In the genomic region with DNA sequence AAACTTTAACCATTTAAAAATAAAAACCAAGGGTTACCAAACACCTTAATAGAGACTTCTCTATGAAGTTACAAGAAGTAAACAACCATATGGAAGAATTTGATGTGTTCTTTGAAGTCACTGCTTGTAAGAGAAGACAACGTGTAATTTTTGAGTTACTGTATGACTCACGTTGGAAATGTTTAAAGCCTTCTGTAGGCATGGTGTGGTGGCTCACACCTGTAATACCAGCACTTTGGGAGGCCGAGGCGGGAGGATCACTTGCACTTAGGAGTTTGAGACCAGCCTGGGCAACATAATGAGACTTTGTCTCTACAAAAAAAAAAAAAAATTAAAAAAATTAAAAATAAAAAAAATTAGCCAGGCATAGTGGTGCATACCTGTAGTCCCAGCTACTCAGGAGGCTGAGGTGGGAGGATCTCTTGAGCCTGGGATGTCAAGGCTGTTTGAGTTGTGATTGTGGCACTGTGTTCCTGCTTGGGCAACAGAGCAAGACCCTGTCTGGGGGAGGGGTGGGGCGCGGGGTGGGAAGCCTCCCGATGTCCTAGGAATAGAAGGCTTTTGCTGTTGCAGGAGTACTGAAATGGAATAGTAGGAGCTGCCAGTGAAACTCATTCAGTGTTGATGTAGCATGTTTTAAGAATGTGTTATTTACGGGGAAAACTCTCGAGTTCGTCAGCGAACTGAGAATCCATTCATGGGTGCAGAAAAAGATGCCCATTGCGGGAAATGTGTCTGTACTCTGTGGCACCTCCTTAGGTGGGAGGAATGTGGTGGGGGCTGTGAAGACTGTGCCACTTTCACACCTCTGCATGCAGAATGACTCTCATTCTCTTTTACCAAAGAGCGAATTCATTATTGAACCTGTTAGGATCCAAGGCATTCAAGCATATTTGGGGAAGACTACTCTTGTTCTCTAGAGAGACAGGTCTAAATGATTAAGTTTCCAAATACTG, we compare ENCODE assay signal across 20 cellular contexts.
DNase-seq lines count a peak whose midpoint lies in the region; ATAC-seq and TF ChIP-seq lines count a peak whose summit lies in the region.
"Had no signal": no experiment of that assay in that cellular context is flagged by ENCODE, and none has a peak within 500 bp of the region (broad histone marks: within the 10 kb centered on the region; RNA-seq: fewer than 3 reads in every experiment).

No MANE protein-coding gene starts in this region.

- H3K27me3 ChIP-seq in cardiac muscle cell (no peaks in the 10 kb centered on the region), endodermal cell (ENCODE audit: control insufficient read depth, insufficient read depth, low read length, poor library complexity, severe bottlenecking) (no peaks in the 10 kb centered on the region), thyroid gland (no peaks in the 10 kb centered on the region)
- H3K27me3 ChIP-seq: upper lobe of right lung had no signal

- H3K4me1 ChIP-seq in cardiac muscle cell (ENCODE audit: low read depth) (peaks cover 29% of the 10 kb centered on the region), endodermal cell (ENCODE audit: control insufficient read depth, insufficient read depth, low read length) (peaks cover 26% of the 10 kb centered on the region), thyroid gland (peaks cover 52 to 79% of the 10 kb centered on the region in 2 donors)

- no peaks in the 10 kb centered on the region for H3K36me3 ChIP-seq in cardiac muscle cell
- peaks cover 34% of the 10 kb centered on the region for H3K36me3 ChIP-seq in endodermal cell (ENCODE audit: control insufficient read depth, insufficient read depth, low read length)
- no peaks in the 10 kb centered on the region for H3K36me3 ChIP-seq in thyroid gland
- H3K36me3 ChIP-seq: upper lobe of right lung had no signal

- no peak for ATAC-seq in Right ventricle myocardium inferior
- ATAC-seq in natural killer cell, result peak; percentile 88 to 98 (median 90)
- no peak for ATAC-seq in GM18505 (IDR thresholded peaks at IDR 0.05; ENCODE audit: unreplicated experiment)
- ATAC-seq: stimulated activated naive B cell treated with anti-CD40 and anti-IgM and Interleukin-4, amounts not matched to agents 10 μg/mL and 1 μg/mL and 100 μg/mL, for 72 hours; upper lobe of right lung had no signal

- no peaks in the 10 kb centered on the region for H3K9me3 Mint-ChIP-seq in endodermal cell
- H3K9me3 Mint-ChIP-seq in natural killer cell, result no peaks in the 10 kb centered on the region
- H3K9me3 Mint-ChIP-seq: CD14-positive monocyte; stimulated activated naive B cell treated with anti-CD40 and anti-IgM and Interleukin-4, amounts not matched to agents 10 μg/mL and 1 μg/mL and 100 μg/mL, for 72 hours had no signal

- peaks cover 15% of the 10 kb centered on the region for H3K36me3 Mint-ChIP-seq in endodermal cell (ENCODE audit: low read depth)
- H3K36me3 Mint-ChIP-seq in natural killer cell, result no peaks in the 10 kb centered on the region

- 76 to 83% methylated on average over 8 to 13 of the region's 13 CpGs for WGBS in endodermal cell (ENCODE audit: insufficient coverage in 1 of 2, insufficient read length in 1 of 2), 2 experiments
- 66 to 67% methylated on average over 13 of the region's 13 CpGs for WGBS in thyroid gland, 2 donors

- no peak overlapping the region for H3K4me3 ChIP-seq in cardiac muscle cell
- H3K4me3 ChIP-seq in endodermal cell (ENCODE audit: low read length), result peak overlapping the region; percentile 39
- no peak overlapping the region for H3K4me3 ChIP-seq in thyroid gland (replicated peaks in 1 of 3)
- H3K4me3 ChIP-seq: lung, upper lobe of right lung had no signal

- DNase-seq in cardiac muscle cell (ENCODE audit: low read depth in 1 of 2, low spot score in 1 of 2) (no peak), Right ventricle myocardium inferior (ENCODE audit: missing footprints) (no peak), endodermal cell (peak; percentile 54), natural killer cell (peak; percentile 54), thyroid gland (peak; percentile 21 to 44), T1000 (lab: John Stamatoyannopoulos, UW) (no peak)
- no peak for DNase-seq in stimulated activated CD4-positive, alpha-beta T cell treated with anti-CD3 and anti-CD28 coated beads, Interleukin-2, amount 100 ng/mL, for 48 hours
- DNase-seq: activated T-cell treated with anti-CD3 and anti-CD28 coated beads, Interleukin-2, amount 50 U/mL, for 1 hour; dermis blood vessel endothelial cell; DMS153; GOT3; NCI-H187; NCI-H345; stimulated activated naive B cell treated with anti-CD40 and anti-IgM and Interleukin-4, amounts not matched to agents 10 μg/mL and 1 μg/mL and 100 μg/mL, for 72 hours; upper lobe of right lung had no signal

- H3K27ac Mint-ChIP-seq in endodermal cell (peak overlapping the region; percentile 40), natural killer cell (peak overlapping the region; percentile 77 to 84)
- H3K27ac Mint-ChIP-seq: activated naive CD8-positive, alpha-beta T cell; stimulated activated naive B cell treated with anti-CD40 and anti-IgM and Interleukin-4, amounts not matched to agents 10 μg/mL and 1 μg/mL and 100 μg/mL, for 72 hours had no signal

- no peaks in the 10 kb centered on the region for H3K27me3 Mint-ChIP-seq in endodermal cell (ENCODE audit: insufficient read depth)
- H3K27me3 Mint-ChIP-seq in natural killer cell (ENCODE audit: low read depth in 2 of 2), result no peaks in the 10 kb centered on the region
- H3K27me3 Mint-ChIP-seq: activated naive CD8-positive, alpha-beta T cell; stimulated activated naive B cell treated with anti-CD40 and anti-IgM and Interleukin-4, amounts not matched to agents 10 μg/mL and 1 μg/mL and 100 μg/mL, for 72 hours had no signal

- H3K27ac ChIP-seq in cardiac muscle cell, result peak overlapping the region; percentile 31
- peak overlapping the region; percentile 34 for H3K27ac ChIP-seq in endodermal cell (ENCODE audit: low read depth, low read length)
- peak overlapping the region in 1 of 3 donors; percentile 20 for H3K27ac ChIP-seq in thyroid gland
- H3K27ac ChIP-seq: RWPE1, upper lobe of right lung had no signal

- peaks cover 67% of the 10 kb centered on the region for H3K4me1 Mint-ChIP-seq in endodermal cell
- H3K4me1 Mint-ChIP-seq in natural killer cell, result peaks cover 81 to 82% of the 10 kb centered on the region in 2 donors

- H3K4me3 Mint-ChIP-seq in endodermal cell (no peak overlapping the region), natural killer cell (peak overlapping the region; percentile 77)
- H3K4me3 Mint-ChIP-seq: activated naive CD8-positive, alpha-beta T cell; CD14-positive monocyte; stimulated activated naive B cell treated with anti-CD40 and anti-IgM and Interleukin-4, amounts not matched to agents 10 μg/mL and 1 μg/mL and 100 μg/mL, for 72 hours had no signal

- intact Hi-C loops in Right ventricle myocardium inferior (cut with DNase I) (no loop called here), natural killer cell (cut with micrococcal nuclease) (loop anchor here (2.0 to 5.0 kb wide), 4 partner anchors 31 to 67 kb away; no protein-coding TSS in a partner anchor), thyroid gland (cut with DNase I) (no loop called here)

- H3K9me3 ChIP-seq in cardiac muscle cell (ENCODE audit: low read depth), result no peaks in the 10 kb centered on the region
- no peaks in the 10 kb centered on the region for H3K9me3 ChIP-seq in endodermal cell (ENCODE audit: control insufficient read depth, low read length)
- H3K9me3 ChIP-seq in thyroid gland, result no peaks in the 10 kb centered on the region
- H3K9me3 ChIP-seq: upper lobe of right lung had no signal

- H3K9ac ChIP-seq in endodermal cell (ENCODE audit: extremely low read depth, low read length, poor library complexity, severe bottlenecking), result no peak overlapping the region

- TF ChIP-seq POLR2A in thyroid gland (IDR thresholded peaks at IDR 0.05), result no peak
- TF ChIP-seq POLR2A in GM18505 (IDR thresholded peaks at IDR 0.05; ENCODE audit: borderline replicate concordance, extremely low read depth, insufficient read depth, insufficient read length), result no peak

- TF ChIP-seq CTCF in cardiac muscle cell (IDR thresholded peaks at IDR 0.05; ENCODE audit: low read depth, low read length) (no peak), endodermal cell (conservative IDR thresholded peaks at IDR 0.05) (no peak), natural killer cell (IDR thresholded peaks at IDR 0.05) (no peak), thyroid gland (IDR thresholded peaks at IDR 0.05) (no peak)

Comparison
In these comparisons a context has a peak if more than half of its experiments do, and no peak if none do; other contexts are left out.
1. DNase-seq: peak in endodermal cell (single experiment), natural killer cell (single experiment) and thyroid gland (2 of 2); none in cardiac muscle cell (0 of 2), Right ventricle myocardium inferior (single experiment), T1000 (single experiment) and stimulated activated CD4-positive, alpha-beta T cell treated with anti-CD3 and anti-CD28 coated beads, Interleukin-2, amount 100 ng/mL, for 48 hours (0 of 2).
2. ATAC-seq: peak in natural killer cell (3 of 3); none in Right ventricle myocardium inferior (single experiment) and GM18505 (single experiment).